9 cellular contexts compared by ENCODE assay signal in the genomic region with DNA sequence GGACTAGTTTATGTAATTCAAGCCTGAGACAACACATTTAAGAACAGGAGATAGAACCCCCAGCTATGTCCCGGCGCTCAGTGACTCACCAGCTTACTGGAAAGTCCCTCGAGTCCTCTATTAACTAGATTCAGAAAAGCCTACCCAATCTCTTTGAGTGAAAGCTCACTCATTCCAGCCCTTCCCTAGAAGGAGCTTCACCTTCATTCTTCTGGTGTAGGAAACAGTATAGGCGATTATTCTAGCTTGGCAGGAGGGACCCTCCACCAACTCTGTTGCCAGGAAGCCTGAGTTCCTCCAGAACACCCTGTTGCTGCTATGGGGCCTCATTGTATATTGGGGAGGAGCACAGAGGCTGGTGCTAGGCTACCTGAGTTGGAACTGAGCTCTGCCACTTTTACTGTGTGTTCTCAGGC. TPM values are rescaled to one million over a fixed set of nuclear protein-coding genes. Genes with fewer than 3 reads are reported as not detected.
DNase-seq lines count a peak whose midpoint lies in the region; ATAC-seq, FAIRE-seq and TF ChIP-seq lines count a peak whose summit lies in the region.
"Had no signal": no experiment of that assay in that cellular context is flagged by ENCODE, and none has a peak within 500 bp of the region (broad histone marks: within the 10 kb centered on the region; RNA-seq: fewer than 3 reads in every experiment).

No MANE protein-coding gene starts in this region.

- DNase-seq in A549 (ENCODE audit: low read depth in 1 of 2, low spot score in 1 of 2), result peak; percentile 87 to 88
- DNase-seq in T-helper 9 cell, result peak; percentile 1
- DNase-seq in stimulated activated CD4-positive, alpha-beta T cell treated with anti-CD3 and anti-CD28 coated beads, Interleukin-2, amount 100 ng/mL, for 4 hours (ENCODE audit: low read depth), result peak; percentile 35
- DNase-seq in NCI-H1105 (lab: John Stamatoyannopoulos, UW), result no peak
- no peak for DNase-seq in effector CD8-positive, alpha-beta T cell (lab: John Stamatoyannopoulos, UW)

- no peak for TF ChIP-seq CTCF in A549 (IDR thresholded peaks at IDR 0.05)

- TF ChIP-seq POLR2A in A549 (IDR thresholded peaks at IDR 0.05; ENCODE audit: low read length), result no peak

- H3K4me3 ChIP-seq in A549 (no peak overlapping the region), esophagus (ENCODE audit: low read depth in 1 of 2, low read length in 2 of 2) (no peak overlapping the region)
- H3K4me3 ChIP-seq: dorsolateral prefrontal cortex had no signal

- POLR2A ChIA-PET in A549 (lab: Yijun Ruan, JAX), result interaction anchor here (0.6 to 1.0 kb wide), 2 partner anchors 16 to 57 kb away, joined by 3 to 4 read pairs; a partner anchor contains a TSS

- WGBS in A549 (ENCODE audit: missing lambda C conversion rate), result 1% methylated on average over 4 of the region's 4 CpGs
- WGBS in esophagus, 2 donors, result 16 to 35% methylated on average over 4 of the region's 4 CpGs

- CTCF ChIA-PET in A549 (lab: Yijun Ruan, JAX), result no interaction called here

- H3K27me3 ChIP-seq in esophagus (ENCODE audit: control insufficient read depth in 1 of 2, insufficient read depth in 2 of 2, low read length in 2 of 2), result no peaks in the 10 kb centered on the region
- H3K27me3 ChIP-seq: dorsolateral prefrontal cortex had no signal

- peak; percentile 99 for ATAC-seq in A549
- peak; percentile 98 for ATAC-seq in GM18873 (IDR thresholded peaks at IDR 0.05; ENCODE audit: low FRiP score, unreplicated experiment)
- peak; percentile 97 for ATAC-seq in HG03045 (IDR thresholded peaks at IDR 0.05; ENCODE audit: unreplicated experiment)

- H3K4me2 ChIP-seq in A549, result peak overlapping the region; percentile 57

- no peak for TF ChIP-seq EP300 in A549 (IDR thresholded peaks at IDR 0.05)

- H3K4me1 ChIP-seq in A549 (peaks cover 19% of the 10 kb centered on the region), esophagus (ENCODE audit: control insufficient read depth in 2 of 2, insufficient read depth in 2 of 2, low read length in 1 of 2) (peaks cover 0 to 4% of the 10 kb centered on the region in 2 donors)

- no peaks in the 10 kb centered on the region for H3K9me3 ChIP-seq in A549
- no peaks in the 10 kb centered on the region for H3K9me3 ChIP-seq in esophagus (ENCODE audit: control insufficient read depth in 2 of 2, insufficient read depth in 1 of 2, low read depth in 1 of 2, low read length in 1 of 2)

- peak overlapping the region; percentile 64 to 87 for H3K27ac ChIP-seq in A549
- peak overlapping the region; percentile 15 to 58 for H3K27ac ChIP-seq in esophagus (ENCODE audit: low read depth in 2 of 2, low read length in 1 of 2)
- H3K27ac ChIP-seq: dorsolateral prefrontal cortex had no signal

- FAIRE-seq in A549 (lab: Jason Lieb, UNC), result no peak

- TF ChIP-seq RAD21 in A549 (conservative IDR thresholded peaks at IDR 0.05 in 1 of 2, IDR thresholded peaks at IDR 0.05 in 1 of 2), result no peak

- H3K36me3 ChIP-seq in esophagus (ENCODE audit: control insufficient read depth in 2 of 2, insufficient read depth in 2 of 2, low read length in 1 of 2), result no peaks in the 10 kb centered on the region

TF ChIP-seq in A549, 52 proteins besides CTCF, POLR2A, EP300 and RAD21:
- TF ChIP-seq MAZ (IDR thresholded peaks at IDR 0.05; ENCODE audit: borderline replicate concordance, low read depth, low read length) (no peak), PHF8 (IDR thresholded peaks at IDR 0.05; ENCODE audit: borderline replicate concordance, low read depth) (no peak), RARB (CRISPR knock-in tag; IDR thresholded peaks at IDR 0.05) (no peak), FOSL2 (IDR thresholded peaks at IDR 0.05) (0 out of 2 replicates have a peak, but pooled peaks have one; percentile 29), FOSL2 (CRISPR knock-in tag; IDR thresholded peaks at IDR 0.05) (peak; percentile 74), CBX2 (IDR thresholded peaks at IDR 0.05; ENCODE audit: borderline replicate concordance, low read depth) (no peak), SMC3 (IDR thresholded peaks at IDR 0.05) (no peak), RNF2 (IDR thresholded peaks at IDR 0.05; ENCODE audit: borderline replicate concordance, low read depth) (no peak)
- TF ChIP-seq, protein P1, sequence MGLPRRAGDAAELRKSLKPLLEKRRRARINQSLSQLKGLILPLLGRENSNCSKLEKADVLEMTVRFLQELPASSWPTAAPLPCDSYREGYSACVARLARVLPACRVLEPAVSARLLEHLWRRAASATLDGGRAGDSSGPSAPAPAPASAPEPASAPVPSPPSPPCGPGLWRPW (IDR thresholded peaks at IDR 0.05), result no peak
TF ChIP-seq in A549: peak in this region for 1.

RNA-seq across cellular contexts. Expression of a gene that starts 57.2 kb away (rescaled TPM):
- polyA plus RNA-seq in A549 (2011; rRNA removed) (23.5 and 34.5 TPM in 2 replicates), A549 (2017; fragmentation: RNase III; extraction: RNeasy Plus Mini Kit Qiagen cat#74134 plus additional on column Dnase treatment) (27.3 to 28.8 TPM (median 28.0 TPM) in 3 replicates), esophagus (10 to 100 TPM; 13.6 to 14.0 TPM)
- polyA plus RNA-seq in A549 (2012; cell fraction: cytosol; rRNA removed), result 7.8 and 9.9 TPM in 2 replicates
- polyA plus RNA-seq in A549 (2012; cell fraction: nucleus; rRNA removed), result 2.6 and 5.3 TPM in 2 replicates
- 21.6 and 22.2 TPM in 2 replicates for polyA minus RNA-seq in A549 (2011; rRNA and poly(A)+ RNA removed)

Comparison
In these comparisons a context has a peak if more than half of its experiments do, and no peak if none do; other contexts are left out.
1. DNase-seq: peak in A549 (2 of 2), T-helper 9 cell (single experiment) and stimulated activated CD4-positive, alpha-beta T cell treated with anti-CD3 and anti-CD28 coated beads, Interleukin-2, amount 100 ng/mL, for 4 hours (single experiment); none in NCI-H1105 (single experiment) and effector CD8-positive, alpha-beta T cell (single experiment).
2. Peak in every context shown above with its lines, with median percentiles within 50 percentile points of each other: ATAC-seq.